26 cellular contexts compared by ENCODE assay signal in the genomic region with DNA sequence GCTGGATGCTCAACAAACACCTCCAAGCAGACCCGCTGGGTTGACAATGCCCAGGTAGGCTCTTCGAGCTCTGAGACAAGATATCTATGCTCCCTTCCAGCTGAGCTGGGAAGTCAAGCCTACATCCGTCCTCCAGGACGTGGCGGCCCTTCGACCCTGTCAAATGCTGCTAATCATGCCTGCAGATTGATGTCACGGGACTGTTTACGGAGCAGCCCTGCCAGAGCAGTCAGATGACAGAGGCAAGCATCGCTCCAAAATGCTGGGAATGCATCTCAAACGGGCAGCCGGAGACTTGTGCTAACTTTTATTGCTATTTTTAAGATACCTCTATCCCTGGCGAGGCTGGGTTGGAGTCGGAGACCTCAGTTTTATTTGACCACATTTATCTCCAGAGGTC.
"Had no signal": no experiment of that assay in that cellular context is flagged by ENCODE, and none has a peak within 500 bp of the region (broad histone marks: within the 10 kb centered on the region; RNA-seq: fewer than 3 reads in every experiment).

No MANE protein-coding gene starts in this region.

- H3K4me3 Mint-ChIP-seq: activated naive CD8-positive, alpha-beta T cell; activated T-cell treated with anti-CD3 and anti-CD28 coated beads, Interleukin-2, amount 50 U/mL, for 4 hours; naive B cell; neural crest cell; T-helper 1 cell treated with Interleukin-12 subunit alpha and Interleukin-12 subunit beta and Interleukin-4 antibody, amounts not matched to agents 30 μg/mL and 1 μg/mL, for 36 hours; WTC11 had no signal

- H3K9me3 Mint-ChIP-seq: activated T-cell treated with anti-CD3 and anti-CD28 coated beads, Interleukin-2, amount 50 U/mL, for 4 hours; activated T-helper 2 cell treated with anti-CD3 and anti-CD28 coated beads, Interferon-gamma antibody, Interleukin-2, Interleukin-4, amounts not matched to agents 10 μg/mL and 5 μg/mL and 100 μg/mL, durations not matched to agents 14 hours and 24 hours and 36 hours; neural crest cell; T-helper 1 cell treated with Interleukin-12 subunit alpha and Interleukin-12 subunit beta and Interleukin-4 antibody, amounts not matched to agents 30 μg/mL and 1 μg/mL, for 36 hours; WTC11 had no signal

- FAIRE-seq: frontal cortex had no signal

- H3K4me1 ChIP-seq: adrenal gland, ascending aorta, tibial nerve had no signal

- H3K27me3 ChIP-seq: ascending aorta, brain microvascular endothelial cell, tibial nerve had no signal

- H3K27ac Mint-ChIP-seq: activated naive CD8-positive, alpha-beta T cell; activated T-helper 2 cell treated with anti-CD3 and anti-CD28 coated beads, Interferon-gamma antibody, Interleukin-2, Interleukin-4, amounts not matched to agents 10 μg/mL and 5 μg/mL and 100 μg/mL, durations not matched to agents 14 hours and 24 hours and 36 hours; naive B cell; T-helper 1 cell treated with Interleukin-12 subunit alpha and Interleukin-12 subunit beta and Interleukin-4 antibody, amounts not matched to agents 30 μg/mL and 1 μg/mL, for 36 hours; WTC11 had no signal

- ATAC-seq: activated T-cell treated with anti-CD3 and anti-CD28 coated beads, Interleukin-2, amount 50 U/mL, for 4 hours; mucosa of descending colon; stimulated activated naive CD8-positive, alpha-beta T cell treated with anti-CD3 and anti-CD28 coated beads, Interleukin-15, Interleukin-2, amounts not matched to agents 100 U/mL and 50 U/mL, for 24 hours; WTC11 had no signal

- H3K4me1 Mint-ChIP-seq: naive B cell, WTC11 had no signal

- H3K36me3 Mint-ChIP-seq: activated naive CD8-positive, alpha-beta T cell; naive B cell; WTC11 had no signal

- H3K4me3 ChIP-seq: adrenal gland, ascending aorta, lower lobe of right lung, mucosa of descending colon, tibial nerve had no signal

- DNase-seq: activated CD4-positive, alpha-beta T cell treated with anti-CD3 and anti-CD28 coated beads, Interleukin-2, amount 50 U/mL, for 4 hours; activated CD8-positive, alpha-beta memory T cell treated with anti-CD3 and anti-CD28 coated beads, Interleukin-2, amount 50 U/mL, for 48 hours; activated naive CD4-positive, alpha-beta T cell; activated T-cell treated with anti-CD3 and anti-CD28 coated beads, Interleukin-2, amount 50 U/mL, for 4 hours; brain microvascular endothelial cell; central memory CD4-positive, alpha-beta T cell; effector memory CD4-positive, alpha-beta T cell; glutamatergic neuron; hippocampal formation; lower lobe of right lung; mesendoderm; mucosa of descending colon; naive B cell; stimulated activated CD4-positive, alpha-beta T cell treated with anti-CD3 and anti-CD28 coated beads, Interleukin-12 subunit alpha, Interleukin-12 subunit beta, amount 100 ng/mL, for 4 hours; stimulated activated CD4-positive, alpha-beta T cell treated with anti-CD3 and anti-CD28 coated beads, Interleukin-4, amount 100 ng/mL, for 4 hours; stimulated activated naive CD8-positive, alpha-beta T cell treated with anti-CD3 and anti-CD28 coated beads, Interleukin-15, Interleukin-2, amounts not matched to agents 100 U/mL and 50 U/mL, for 24 hours; T1000 had no signal

- H3K27ac ChIP-seq: adrenal gland, ascending aorta, brain microvascular endothelial cell, lower lobe of right lung, tibial nerve had no signal

- H3K9me3 ChIP-seq: adrenal gland, ascending aorta, lower lobe of right lung, mucosa of descending colon, tibial nerve had no signal

- H3K36me3 ChIP-seq: adrenal gland, ascending aorta, brain microvascular endothelial cell, lower lobe of right lung, tibial nerve had no signal
